ENCODE assay signal across 14 cellular contexts in genomic region chr16:56910114-56910511, GRCh38. TPM values are rescaled to one million over a fixed set of nuclear protein-coding genes. Genes with fewer than 3 reads are reported as not detected.
DNase-seq lines count a peak whose midpoint lies in the region; ATAC-seq, FAIRE-seq and TF ChIP-seq lines count a peak whose summit lies in the region.
"Had no signal": no experiment of that assay in that cellular context is flagged by ENCODE, and none has a peak within 500 bp of the region (broad histone marks: within the 10 kb centered on the region; RNA-seq: fewer than 3 reads in every experiment).

No MANE protein-coding gene starts in this region.

- TF ChIP-seq CTCF in RWPE1 (conservative IDR thresholded peaks at IDR 0.05; ENCODE audit: low read depth) (no peak), kidney (IDR thresholded peaks at IDR 0.05; ENCODE audit: borderline replicate concordance, extremely low read depth, insufficient read depth) (no peak)

- no peak for DNase-seq in activated naive CD8-positive, alpha-beta T cell treated with anti-CD3 and anti-CD28 coated beads for 36 hours
- DNase-seq in activated naive CD8-positive, alpha-beta T cell treated with anti-CD3 and anti-CD28 coated beads, Interleukin-2, amount 50 U/mL, for 24 hours, result no peak
- no peak for DNase-seq in RWPE1 (ENCODE audit: low spot score)
- DNase-seq in kidney, result no peak
- DNase-seq in stimulated activated naive B cell treated with anti-CD40 and anti-IgM and Interleukin-4, amounts not matched to agents 10 μg/mL and 1 μg/mL and 100 μg/mL, for 72 hours, result no peak
- no peak for DNase-seq in midbrain (lab: John Stamatoyannopoulos, UW)
- no peak for DNase-seq in DMS153 treated with DMSO at 0.1 percent for 48 hours (lab: John Stamatoyannopoulos, UW; ENCODE audit: unreplicated experiment)
- DNase-seq: activated CD8-positive, alpha-beta memory T cell treated with anti-CD3 and anti-CD28 coated beads, Interleukin-2, amount 50 U/mL, for 4 hours; colonic mucosa had no signal

- peaks cover 5 to 19% of the 10 kb centered on the region in 2 donors for H3K4me1 ChIP-seq in kidney (ENCODE audit: control insufficient read depth in 1 of 2, insufficient read depth in 1 of 2, low read depth in 1 of 2, low read length in 2 of 2)
- H3K4me1 ChIP-seq: colonic mucosa had no signal

- POLR2A ChIA-PET in RWPE1 (lab: Yijun Ruan, JAX; ENCODE audit: low non-redundant PET), result no interaction called here

- FAIRE-seq in kidney (lab: Jason Lieb, UNC), result no peak

- CTCF ChIA-PET in RWPE1 (lab: Yijun Ruan, JAX), result interaction anchor here (0.7 kb wide), 1 partner anchor 43 kb away, joined by 7 read pairs; no protein-coding TSS in a partner anchor

- no peak overlapping the region for H3K4me3 Mint-ChIP-seq in activated naive CD8-positive, alpha-beta T cell treated with anti-CD3 and anti-CD28 coated beads for 36 hours
- no peak overlapping the region for H3K4me3 Mint-ChIP-seq in activated naive CD8-positive, alpha-beta T cell treated with anti-CD3 and anti-CD28 coated beads, Interleukin-2, amount 50 U/mL, for 24 hours
- H3K4me3 Mint-ChIP-seq in stimulated activated naive B cell treated with anti-CD40 and anti-IgM and Interleukin-4, amounts not matched to agents 10 μg/mL and 1 μg/mL and 100 μg/mL, for 72 hours, result peak overlapping the region in 1 of 2 donors; percentile 3
- H3K4me3 Mint-ChIP-seq: natural killer cell treated with Interleukin-12 subunit alpha and Interleukin-12 subunit beta and Interleukin-15 and Interleukin-18, amount 100 ng/mL, for 72 hours had no signal

- no peaks in the 10 kb centered on the region for H3K9me3 Mint-ChIP-seq in activated naive CD8-positive, alpha-beta T cell treated with anti-CD3 and anti-CD28 coated beads for 36 hours
- H3K9me3 Mint-ChIP-seq in activated naive CD8-positive, alpha-beta T cell treated with anti-CD3 and anti-CD28 coated beads, Interleukin-2, amount 50 U/mL, for 24 hours, result no peaks in the 10 kb centered on the region
- peaks cover 0 to 4% of the 10 kb centered on the region in 2 donors for H3K9me3 Mint-ChIP-seq in stimulated activated naive B cell treated with anti-CD40 and anti-IgM and Interleukin-4, amounts not matched to agents 10 μg/mL and 1 μg/mL and 100 μg/mL, for 72 hours
- H3K9me3 Mint-ChIP-seq: natural killer cell treated with Interleukin-12 subunit alpha and Interleukin-12 subunit beta and Interleukin-15 and Interleukin-18, amount 100 ng/mL, for 72 hours had no signal

- no peaks in the 10 kb centered on the region for H3K36me3 Mint-ChIP-seq in activated naive CD8-positive, alpha-beta T cell treated with anti-CD3 and anti-CD28 coated beads for 36 hours
- no peaks in the 10 kb centered on the region for H3K36me3 Mint-ChIP-seq in activated naive CD8-positive, alpha-beta T cell treated with anti-CD3 and anti-CD28 coated beads, Interleukin-2, amount 50 U/mL, for 24 hours (ENCODE audit: low read depth)
- H3K36me3 Mint-ChIP-seq in stimulated activated naive B cell treated with anti-CD40 and anti-IgM and Interleukin-4, amounts not matched to agents 10 μg/mL and 1 μg/mL and 100 μg/mL, for 72 hours, result peaks cover 7 to 30% of the 10 kb centered on the region in 2 donors
- H3K36me3 Mint-ChIP-seq: natural killer cell treated with Interleukin-12 subunit alpha and Interleukin-12 subunit beta and Interleukin-15 and Interleukin-18, amount 100 ng/mL, for 72 hours had no signal

- H3K9me3 ChIP-seq in kidney (ENCODE audit: control insufficient read depth in 1 of 2, low read length in 2 of 2), result no peaks in the 10 kb centered on the region
- H3K9me3 ChIP-seq: colonic mucosa, MG63 had no signal

- no peak overlapping the region for H3K9ac ChIP-seq in kidney (ENCODE audit: low read length in 2 of 2)

- ATAC-seq in activated naive CD8-positive, alpha-beta T cell treated with anti-CD3 and anti-CD28 coated beads, Interleukin-2, amount 50 U/mL, for 24 hours, result no peak
- ATAC-seq in stimulated activated naive B cell treated with anti-CD40 and anti-IgM and Interleukin-4, amounts not matched to agents 10 μg/mL and 1 μg/mL and 100 μg/mL, for 72 hours (replicated peaks), result no peak
- ATAC-seq in HG02884 (IDR thresholded peaks at IDR 0.05; ENCODE audit: unreplicated experiment), result no peak
- ATAC-seq: natural killer cell treated with Interleukin-12 subunit alpha and Interleukin-12 subunit beta and Interleukin-15 and Interleukin-18, amount 100 ng/mL, for 72 hours had no signal

- peaks cover 4% of the 10 kb centered on the region for H3K27me3 Mint-ChIP-seq in activated naive CD8-positive, alpha-beta T cell treated with anti-CD3 and anti-CD28 coated beads for 36 hours
- no peaks in the 10 kb centered on the region for H3K27me3 Mint-ChIP-seq in activated naive CD8-positive, alpha-beta T cell treated with anti-CD3 and anti-CD28 coated beads, Interleukin-2, amount 50 U/mL, for 24 hours
- H3K27me3 Mint-ChIP-seq in stimulated activated naive B cell treated with anti-CD40 and anti-IgM and Interleukin-4, amounts not matched to agents 10 μg/mL and 1 μg/mL and 100 μg/mL, for 72 hours, result no peaks in the 10 kb centered on the region

- H3K27ac ChIP-seq in RWPE1, result peak overlapping the region; percentile 22; the same call in 1 of the 2 replicates
- peak overlapping the region; percentile 17 to 39 for H3K27ac ChIP-seq in kidney (ENCODE audit: low read depth in 2 of 2, low read length in 2 of 2)
- H3K27ac ChIP-seq: colonic mucosa had no signal

- H3K4me1 Mint-ChIP-seq in activated naive CD8-positive, alpha-beta T cell treated with anti-CD3 and anti-CD28 coated beads for 36 hours, result peaks cover 29% of the 10 kb centered on the region
- peaks cover 41% of the 10 kb centered on the region for H3K4me1 Mint-ChIP-seq in activated naive CD8-positive, alpha-beta T cell treated with anti-CD3 and anti-CD28 coated beads, Interleukin-2, amount 50 U/mL, for 24 hours
- peaks cover 57 to 75% of the 10 kb centered on the region in 2 donors for H3K4me1 Mint-ChIP-seq in stimulated activated naive B cell treated with anti-CD40 and anti-IgM and Interleukin-4, amounts not matched to agents 10 μg/mL and 1 μg/mL and 100 μg/mL, for 72 hours

- H3K4me3 ChIP-seq in kidney (ENCODE audit: low read length in 2 of 2), result no peak overlapping the region
- H3K4me3 ChIP-seq: colonic mucosa, MG63 had no signal

- H3K36me3 ChIP-seq in kidney (ENCODE audit: control insufficient read depth in 1 of 2, insufficient read depth in 2 of 2, low read length in 2 of 2), result no peaks in the 10 kb centered on the region
- H3K36me3 ChIP-seq: colonic mucosa, MG63 had no signal

- intact Hi-C loops in kidney (cut with DNase I), result no loop called here

- peak overlapping the region; percentile 3 for H3K27ac Mint-ChIP-seq in activated naive CD8-positive, alpha-beta T cell treated with anti-CD3 and anti-CD28 coated beads for 36 hours
- H3K27ac Mint-ChIP-seq in activated naive CD8-positive, alpha-beta T cell treated with anti-CD3 and anti-CD28 coated beads, Interleukin-2, amount 50 U/mL, for 24 hours, result no peak overlapping the region
- peak overlapping the region; percentile 89 for H3K27ac Mint-ChIP-seq in stimulated activated naive B cell treated with anti-CD40 and anti-IgM and Interleukin-4, amounts not matched to agents 10 μg/mL and 1 μg/mL and 100 μg/mL, for 72 hours

RNA-seq across cellular contexts. Expression of gene HERPUD1, which starts 21.8 kb away (rescaled TPM):
- total RNA-seq in activated naive CD8-positive, alpha-beta T cell treated with anti-CD3 and anti-CD28 coated beads for 36 hours, result 100 to 1,000 TPM; 143 to 149 TPM
- 209 TPM for total RNA-seq in kidney
- polyA plus RNA-seq in kidney (ENCODE audit: insufficient read depth, low read depth, low replicate concordance), result 234 TPM

RNA-seq across cellular contexts. Expression of gene SLC12A3, which starts 45.1 kb away (rescaled TPM):
- total RNA-seq in activated naive CD8-positive, alpha-beta T cell treated with anti-CD3 and anti-CD28 coated beads for 36 hours, result under 1 TPM in 1 of 2 experiments, not detected in 1; 0.04 TPM
- 5.4 TPM for total RNA-seq in kidney
- 277 TPM for polyA plus RNA-seq in kidney (ENCODE audit: insufficient read depth, low read depth, low replicate concordance)
- total RNA-seq: colonic mucosa; fibroblast of lung; natural killer cell treated with Interleukin-12 subunit alpha and Interleukin-12 subunit beta and Interleukin-15 and Interleukin-18, amount 100 ng/mL, for 72 hours; temporal lobe had no signal
- polyA plus RNA-seq: fibroblast of lung had no signal

RNA-seq across cellular contexts. Expression of gene CETP, which starts 51.6 kb away (rescaled TPM):
- total RNA-seq in activated naive CD8-positive, alpha-beta T cell treated with anti-CD3 and anti-CD28 coated beads for 36 hours, result under 1 TPM in 1 of 2 experiments, not detected in 1; 0.12 TPM
- 1.3 TPM for total RNA-seq in kidney
- polyA plus RNA-seq in kidney (ENCODE audit: insufficient read depth, low read depth, low replicate concordance), result 2.1 TPM
- total RNA-seq: colonic mucosa; fibroblast of lung; natural killer cell treated with Interleukin-12 subunit alpha and Interleukin-12 subunit beta and Interleukin-15 and Interleukin-18, amount 100 ng/mL, for 72 hours had no signal
